In genomic region chr17:75763613-75764416, GRCh38 we compare ENCODE assay signal across 8 cellular contexts. TPM values are rescaled to one million over a fixed set of nuclear protein-coding genes. Genes with fewer than 3 reads are reported as not detected.
DNase-seq lines count a peak whose midpoint lies in the region; ATAC-seq and TF ChIP-seq lines count a peak whose summit lies in the region.

No MANE protein-coding gene starts in this region.

- CTCF ChIA-PET in RWPE1 (lab: Yijun Ruan, JAX) = interaction anchor here (1.0 to 2.0 kb wide), 7 partner anchors 9 to 133 kb away, joined by 3 to 7 read pairs (median 5); partner anchors contain the start of genes SMIM5 and TRIM65

- no peaks in the 10 kb centered on the region for H3K9me3 ChIP-seq in DND-41 (ENCODE audit: insufficient read depth, low read length, severe bottlenecking)
- no peaks in the 10 kb centered on the region for H3K9me3 ChIP-seq in fibroblast of lung (ENCODE audit: control insufficient read depth, insufficient read depth, low read depth, low read length)
- no peaks in the 10 kb centered on the region for H3K9me3 ChIP-seq in trophoblast cell (ENCODE audit: insufficient read depth, low read depth, low read length)

- peak overlapping the region; percentile 99 for H3K4me2 ChIP-seq in DND-41 (ENCODE audit: insufficient read depth, low read length)
- peak overlapping the region; percentile 64 for H3K4me2 ChIP-seq in fibroblast of lung (ENCODE audit: extremely low read depth, insufficient read depth, low read length)
- H3K4me2 ChIP-seq in trophoblast cell (ENCODE audit: low read length) = peak overlapping the region; percentile 73

- no peaks in the 10 kb centered on the region for H3K79me2 ChIP-seq in DND-41 (ENCODE audit: insufficient read depth, low read length)
- no peaks in the 10 kb centered on the region for H3K79me2 ChIP-seq in fibroblast of lung (ENCODE audit: control insufficient read depth, insufficient read depth, low read length)
- H3K79me2 ChIP-seq in trophoblast cell (ENCODE audit: control insufficient read depth, insufficient read depth, low read length, poor library complexity) = peaks cover 3% of the 10 kb centered on the region

- no peak overlapping the region for H3K18ac ChIP-seq in trophoblast cell (ENCODE audit: low read length)

- WGBS in trophoblast cell (ENCODE audit: extremely low coverage, insufficient coverage, insufficient read length) = no CpG with 5 or more reads among the region's 16 CpGs

- no peak for DNase-seq in DND-41
- no peak for DNase-seq in RWPE1 (ENCODE audit: low spot score)
- DNase-seq in fibroblast of lung (ENCODE audit: low read depth in 2 of 2) = no peak
- DNase-seq in trophoblast cell = no peak
- DNase-seq in HT-29 (ENCODE audit: low spot score) = no peak
- no peak for DNase-seq in amniotic stem cell (lab: John Stamatoyannopoulos, UW)

- H2BK120ac ChIP-seq in trophoblast cell (ENCODE audit: insufficient read depth, low read length, poor library complexity) = no peak overlapping the region

- no peak for ATAC-seq in DND-41 (ENCODE audit: insufficient read depth, low read depth)
- ATAC-seq in HG02610 (IDR thresholded peaks at IDR 0.05; ENCODE audit: unreplicated experiment) = no peak
- no peak for ATAC-seq in HG03280 (IDR thresholded peaks at IDR 0.05; ENCODE audit: unreplicated experiment)

- peak overlapping the region; percentile 7 for H3K14ac ChIP-seq in trophoblast cell (ENCODE audit: low read length)

- H4K20me1 ChIP-seq in DND-41 (ENCODE audit: insufficient read depth, low read length) (0 out of 2 replicates have a peak, but pooled peaks cover 4% of the 10 kb centered on the region), fibroblast of lung (ENCODE audit: control insufficient read depth, extremely low read depth, insufficient read depth, low read length) (no peaks in the 10 kb centered on the region)

- peak overlapping the region; percentile 83 for H3K9ac ChIP-seq in DND-41 (ENCODE audit: low read depth, low read length)
- peak overlapping the region; percentile 51 for H3K9ac ChIP-seq in fibroblast of lung (ENCODE audit: insufficient read depth, low read length)
- H3K9ac ChIP-seq in trophoblast cell (ENCODE audit: low read length) = peak overlapping the region; percentile 6

- TF ChIP-seq CTCF in DND-41 (IDR thresholded peaks at IDR 0.05; ENCODE audit: borderline replicate concordance, extremely low read depth, low read length, poor library complexity, severe bottlenecking) (no peak), RWPE1 (conservative IDR thresholded peaks at IDR 0.05; ENCODE audit: low read depth) (no peak), fibroblast of lung (conservative IDR thresholded peaks at IDR 0.05 in 1 of 2, IDR thresholded peaks at IDR 0.05 in 1 of 2; ENCODE audit: low read depth in 1 of 2, low read length in 2 of 2) (no peak)

- peak overlapping the region; percentile 73 for H3K27ac ChIP-seq in DND-41 (ENCODE audit: low read length)
- peak overlapping the region; percentile 98 for H3K27ac ChIP-seq in RWPE1
- H3K27ac ChIP-seq in fibroblast of lung (ENCODE audit: insufficient read depth, low read length) = no peak overlapping the region
- no peak overlapping the region for H3K27ac ChIP-seq in trophoblast cell (ENCODE audit: low read depth, low read length)

- no peak overlapping the region for H3K23ac ChIP-seq in trophoblast cell (ENCODE audit: low read length)

- H3K36me3 ChIP-seq in DND-41 (ENCODE audit: insufficient read depth, low read length) (peaks cover 7% of the 10 kb centered on the region; the same call in 1 of the 2 replicates), fibroblast of lung (ENCODE audit: control insufficient read depth, insufficient read depth, low read length) (no peaks in the 10 kb centered on the region), trophoblast cell (ENCODE audit: control insufficient read depth in 1 of 2, insufficient read depth in 2 of 2, low read length in 2 of 2) (no peaks in the 10 kb centered on the region)

- no peak overlapping the region for H3K4ac ChIP-seq in trophoblast cell (ENCODE audit: low read depth, low read length)

- H2BK5ac ChIP-seq in trophoblast cell (ENCODE audit: low read depth, low read length, poor library complexity) = no peak overlapping the region

- H2AFZ ChIP-seq in DND-41 (ENCODE audit: low read depth, low read length) = peak overlapping the region; percentile 83; the same call in 1 of the 2 replicates
- H2AFZ ChIP-seq in fibroblast of lung (ENCODE audit: low read length) = peak overlapping the region; percentile 80
- H2AFZ ChIP-seq in trophoblast cell (ENCODE audit: insufficient read depth, low read length, poor library complexity) = no peak overlapping the region

- H4K8ac ChIP-seq in trophoblast cell (ENCODE audit: low read depth, low read length) = peak overlapping the region; percentile 15

- peak overlapping the region; percentile 70 to 82 for H3K4me3 ChIP-seq in DND-41 (ENCODE audit: low read depth in 1 of 2, low read length in 2 of 2)
- H3K4me3 ChIP-seq in fibroblast of lung (replicated peaks in 1 of 4; ENCODE audit: control extremely low read depth in 1 of 4, insufficient read depth in 1 of 4, low read depth in 3 of 4, low read length in 4 of 4) = peak overlapping the region; percentile 46 to 81 (median 69)
- H3K4me3 ChIP-seq in trophoblast cell (ENCODE audit: low read depth, low read length) = peak overlapping the region; percentile 65

- POLR2A ChIA-PET in RWPE1 (lab: Yijun Ruan, JAX; ENCODE audit: low non-redundant PET) = no interaction called here

- peaks cover 4% of the 10 kb centered on the region for H3K79me1 ChIP-seq in trophoblast cell (ENCODE audit: low read length)

- H2AK5ac ChIP-seq in trophoblast cell (ENCODE audit: low read length) = no peak overlapping the region

- H4K91ac ChIP-seq in trophoblast cell (ENCODE audit: low read depth, low read length) = peak overlapping the region; percentile 5

- H4K12ac ChIP-seq in trophoblast cell (ENCODE audit: low read depth, low read length) = peak overlapping the region; percentile 6

- H2BK12ac ChIP-seq in trophoblast cell (ENCODE audit: low read length) = no peak overlapping the region

- no peaks in the 10 kb centered on the region for H3K27me3 ChIP-seq in DND-41 (ENCODE audit: insufficient read depth, low read length, poor library complexity)
- no peaks in the 10 kb centered on the region for H3K27me3 ChIP-seq in fibroblast of lung (ENCODE audit: control insufficient read depth, insufficient read depth, low read length)
- H3K27me3 ChIP-seq in trophoblast cell (ENCODE audit: insufficient read depth, low read length) = no peaks in the 10 kb centered on the region

- H3K4me1 ChIP-seq in DND-41 (ENCODE audit: insufficient read depth, low read length) (peaks cover 22% of the 10 kb centered on the region), fibroblast of lung (ENCODE audit: control insufficient read depth, extremely low read depth, insufficient read depth, low read length) (peaks cover 8% of the 10 kb centered on the region), trophoblast cell (ENCODE audit: control insufficient read depth in 1 of 2, insufficient read depth in 2 of 2, low read length in 2 of 2) (peaks cover 6 to 10% of the 10 kb centered on the region in 2 experiments)

RNA-seq across cellular contexts. Expression of gene GALK1, which starts 1.2 kb away (rescaled TPM):
- 36.7 and 62.8 TPM in 2 replicates for total RNA-seq in fibroblast of lung
- polyA plus RNA-seq in fibroblast of lung = 8.6 and 10.2 TPM in 2 replicates
- polyA plus RNA-seq in fibroblast of lung (2012) = 27.6 and 29.4 TPM in 2 replicates
- 8.6 and 15.0 TPM in 2 replicates for polyA minus RNA-seq in fibroblast of lung (ENCODE audit: low replicate concordance)
- polyA plus RNA-seq in trophoblast cell (2013) = 14.2 TPM in 2 replicates
- total RNA-seq in HT-29 (2014; rRNA removed; shearing (Covaris generic)) = 40.8 and 41.8 TPM in 2 replicates

RNA-seq across cellular contexts. Expression of gene UNK, which starts 20.8 kb away (rescaled TPM):
- 11.3 and 15.0 TPM in 2 replicates for total RNA-seq in fibroblast of lung
- 15.2 and 18.0 TPM in 2 replicates for polyA plus RNA-seq in fibroblast of lung
- polyA plus RNA-seq in fibroblast of lung (2012) = 12.3 and 14.8 TPM in 2 replicates
- polyA minus RNA-seq in fibroblast of lung (ENCODE audit: low replicate concordance) = 7.0 and 10.9 TPM in 2 replicates
- 20.5 and 22.3 TPM in 2 replicates for polyA plus RNA-seq in trophoblast cell (2013)
- 23.6 and 24.9 TPM in 2 replicates for total RNA-seq in HT-29 (2014; rRNA removed; shearing (Covaris generic))

RNA-seq across cellular contexts. Expression of gene ITGB4, which starts 42.6 kb away (rescaled TPM):
- 0.17 and 0.26 TPM in 2 replicates for total RNA-seq in fibroblast of lung
- polyA plus RNA-seq in fibroblast of lung = 0.17 and 0.58 TPM in 2 replicates
- 1.2 and 1.4 TPM in 2 replicates for polyA plus RNA-seq in fibroblast of lung (2012)
- 0.08 and 0.11 TPM in 2 replicates for polyA minus RNA-seq in fibroblast of lung (ENCODE audit: low replicate concordance)
- 81.0 and 90.8 TPM in 2 replicates for polyA plus RNA-seq in trophoblast cell (2013)
- total RNA-seq in HT-29 (2014; rRNA removed; shearing (Covaris generic)) = 224 and 281 TPM in 2 replicates

Comparison
In these comparisons a context has a peak if more than half of its experiments do, and no peak if none do; other contexts are left out.
1. H3K27ac ChIP-seq: peak in DND-41 (single experiment) and RWPE1 (single experiment); none in fibroblast of lung (single experiment) and trophoblast cell (single experiment).
2. H3K9ac ChIP-seq: peak in every context shown above with its lines; median percentile 83 in DND-41; 51 in fibroblast of lung; 6 in trophoblast cell.
3. RNA of gene ITGB4, which starts 42.6 kb away (total RNA-seq): 224 to 281 TPM in HT-29; 0.17 to 0.26 TPM in fibroblast of lung; every median in the first group is over 100 times any median in the second.
4. Peak in every context shown above with its lines, with median percentiles within 50 percentile points of each other: H3K4me2 ChIP-seq and H3K4me3 ChIP-seq.